ENCODE assay signal across 1 cellular context in the genomic region with DNA sequence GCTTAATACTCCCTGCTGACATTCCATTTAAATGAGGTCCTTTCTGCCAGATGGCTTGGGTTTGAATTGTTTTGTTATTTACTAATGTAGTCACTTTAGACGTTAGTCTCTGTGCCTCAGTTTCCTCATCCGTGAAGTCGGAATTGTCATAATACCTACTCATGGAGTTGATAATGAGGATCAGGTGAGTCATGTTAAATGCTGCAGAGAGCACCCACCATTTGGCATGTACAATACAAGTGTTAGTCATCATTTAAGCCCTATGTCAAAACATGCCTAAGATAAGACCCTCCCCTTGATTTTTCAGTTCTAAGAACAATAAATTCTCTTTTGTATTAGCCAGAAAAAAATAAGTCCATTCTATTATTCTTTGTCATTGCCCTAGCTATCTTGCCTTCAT.
TF ChIP-seq lines count a peak whose summit lies in the region.

No MANE protein-coding gene starts in this region.

TF ChIP-seq in GM23338, 12 proteins besides CTCF, POLR2A, EP300 and RAD21 (continued from another document):
- TF ChIP-seq, protein P1, sequence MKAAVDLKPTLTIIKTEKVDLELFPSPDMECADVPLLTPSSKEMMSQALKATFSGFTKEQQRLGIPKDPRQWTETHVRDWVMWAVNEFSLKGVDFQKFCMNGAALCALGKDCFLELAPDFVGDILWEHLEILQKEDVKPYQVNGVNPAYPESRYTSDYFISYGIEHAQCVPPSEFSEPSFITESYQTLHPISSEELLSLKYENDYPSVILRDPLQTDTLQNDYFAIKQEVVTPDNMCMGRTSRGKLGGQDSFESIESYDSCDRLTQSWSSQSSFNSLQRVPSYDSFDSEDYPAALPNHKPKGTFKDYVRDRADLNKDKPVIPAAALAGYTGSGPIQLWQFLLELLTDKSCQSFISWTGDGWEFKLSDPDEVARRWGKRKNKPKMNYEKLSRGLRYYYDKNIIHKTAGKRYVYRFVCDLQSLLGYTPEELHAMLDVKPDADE (IDR thresholded peaks at IDR 0.05): no peak
- TF ChIP-seq JUNB (IDR thresholded peaks at IDR 0.05; ENCODE audit: unreplicated experiment): no peak
- no peak for TF ChIP-seq ZNF114 (CRISPR knock-in tag; IDR thresholded peaks at IDR 0.05)
- TF ChIP-seq NANOG (IDR thresholded peaks at IDR 0.05; ENCODE audit: borderline replicate concordance): no peak
- TF ChIP-seq, protein P2, sequence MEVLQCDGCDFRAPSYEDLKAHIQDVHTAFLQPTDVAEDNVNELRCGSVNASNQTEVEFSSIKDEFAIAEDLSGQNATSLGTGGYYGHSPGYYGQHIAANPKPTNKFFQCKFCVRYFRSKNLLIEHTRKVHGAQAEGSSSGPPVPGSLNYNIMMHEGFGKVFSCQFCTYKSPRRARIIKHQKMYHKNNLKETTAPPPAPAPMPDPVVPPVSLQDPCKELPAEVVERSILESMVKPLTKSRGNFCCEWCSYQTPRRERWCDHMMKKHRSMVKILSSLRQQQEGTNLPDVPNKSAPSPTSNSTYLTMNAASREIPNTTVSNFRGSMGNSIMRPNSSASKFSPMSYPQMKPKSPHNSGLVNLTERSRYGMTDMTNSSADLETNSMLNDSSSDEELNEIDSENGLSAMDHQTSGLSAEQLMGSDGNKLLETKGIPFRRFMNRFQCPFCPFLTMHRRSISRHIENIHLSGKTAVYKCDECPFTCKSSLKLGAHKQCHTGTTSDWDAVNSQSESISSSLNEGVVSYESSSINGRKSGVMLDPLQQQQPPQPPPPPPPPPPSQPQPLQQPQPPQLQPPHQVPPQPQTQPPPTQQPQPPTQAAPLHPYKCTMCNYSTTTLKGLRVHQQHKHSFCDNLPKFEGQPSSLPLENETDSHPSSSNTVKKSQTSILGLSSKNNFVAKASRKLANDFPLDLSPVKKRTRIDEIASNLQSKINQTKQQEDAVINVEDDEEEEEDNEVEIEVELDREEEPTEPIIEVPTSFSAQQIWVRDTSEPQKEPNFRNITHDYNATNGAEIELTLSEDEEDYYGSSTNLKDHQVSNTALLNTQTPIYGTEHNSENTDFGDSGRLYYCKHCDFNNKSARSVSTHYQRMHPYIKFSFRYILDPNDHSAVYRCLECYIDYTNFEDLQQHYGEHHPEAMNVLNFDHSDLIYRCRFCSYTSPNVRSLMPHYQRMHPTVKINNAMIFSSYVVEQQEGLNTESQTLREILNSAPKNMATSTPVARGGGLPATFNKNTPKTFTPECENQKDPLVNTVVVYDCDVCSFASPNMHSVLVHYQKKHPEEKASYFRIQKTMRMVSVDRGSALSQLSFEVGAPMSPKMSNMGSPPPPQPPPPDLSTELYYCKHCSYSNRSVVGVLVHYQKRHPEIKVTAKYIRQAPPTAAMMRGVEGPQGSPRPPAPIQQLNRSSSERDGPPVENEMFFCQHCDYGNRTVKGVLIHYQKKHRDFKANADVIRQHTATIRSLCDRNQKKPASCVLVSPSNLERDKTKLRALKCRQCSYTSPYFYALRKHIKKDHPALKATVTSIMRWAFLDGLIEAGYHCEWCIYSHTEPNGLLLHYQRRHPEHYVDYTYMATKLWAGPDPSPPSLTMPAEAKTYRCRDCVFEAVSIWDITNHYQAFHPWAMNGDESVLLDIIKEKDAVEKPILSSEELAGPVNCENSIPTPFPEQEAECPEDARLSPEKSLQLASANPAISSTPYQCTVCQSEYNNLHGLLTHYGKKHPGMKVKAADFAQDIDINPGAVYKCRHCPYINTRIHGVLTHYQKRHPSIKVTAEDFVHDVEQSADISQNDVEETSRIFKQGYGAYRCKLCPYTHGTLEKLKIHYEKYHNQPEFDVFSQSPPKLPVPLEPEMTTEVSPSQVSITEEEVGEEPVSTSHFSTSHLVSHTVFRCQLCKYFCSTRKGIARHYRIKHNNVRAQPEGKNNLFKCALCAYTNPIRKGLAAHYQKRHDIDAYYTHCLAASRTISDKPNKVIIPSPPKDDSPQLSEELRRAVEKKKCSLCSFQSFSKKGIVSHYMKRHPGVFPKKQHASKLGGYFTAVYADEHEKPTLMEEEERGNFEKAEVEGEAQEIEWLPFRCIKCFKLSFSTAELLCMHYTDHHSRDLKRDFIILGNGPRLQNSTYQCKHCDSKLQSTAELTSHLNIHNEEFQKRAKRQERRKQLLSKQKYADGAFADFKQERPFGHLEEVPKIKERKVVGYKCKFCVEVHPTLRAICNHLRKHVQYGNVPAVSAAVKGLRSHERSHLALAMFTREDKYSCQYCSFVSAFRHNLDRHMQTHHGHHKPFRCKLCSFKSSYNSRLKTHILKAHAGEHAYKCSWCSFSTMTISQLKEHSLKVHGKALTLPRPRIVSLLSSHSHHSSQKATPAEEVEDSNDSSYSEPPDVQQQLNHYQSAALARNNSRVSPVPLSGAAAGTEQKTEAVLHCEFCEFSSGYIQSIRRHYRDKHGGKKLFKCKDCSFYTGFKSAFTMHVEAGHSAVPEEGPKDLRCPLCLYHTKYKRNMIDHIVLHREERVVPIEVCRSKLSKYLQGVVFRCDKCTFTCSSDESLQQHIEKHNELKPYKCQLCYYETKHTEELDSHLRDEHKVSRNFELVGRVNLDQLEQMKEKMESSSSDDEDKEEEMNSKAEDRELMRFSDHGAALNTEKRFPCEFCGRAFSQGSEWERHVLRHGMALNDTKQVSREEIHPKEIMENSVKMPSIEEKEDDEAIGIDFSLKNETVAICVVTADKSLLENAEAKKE (CRISPR knock-in tag; IDR thresholded peaks at IDR 0.05): no peak
- TF ChIP-seq STAT1 (IDR thresholded peaks at IDR 0.05; ENCODE audit: unreplicated experiment): no peak
